8 cellular contexts compared by ENCODE assay signal in the genomic region with DNA sequence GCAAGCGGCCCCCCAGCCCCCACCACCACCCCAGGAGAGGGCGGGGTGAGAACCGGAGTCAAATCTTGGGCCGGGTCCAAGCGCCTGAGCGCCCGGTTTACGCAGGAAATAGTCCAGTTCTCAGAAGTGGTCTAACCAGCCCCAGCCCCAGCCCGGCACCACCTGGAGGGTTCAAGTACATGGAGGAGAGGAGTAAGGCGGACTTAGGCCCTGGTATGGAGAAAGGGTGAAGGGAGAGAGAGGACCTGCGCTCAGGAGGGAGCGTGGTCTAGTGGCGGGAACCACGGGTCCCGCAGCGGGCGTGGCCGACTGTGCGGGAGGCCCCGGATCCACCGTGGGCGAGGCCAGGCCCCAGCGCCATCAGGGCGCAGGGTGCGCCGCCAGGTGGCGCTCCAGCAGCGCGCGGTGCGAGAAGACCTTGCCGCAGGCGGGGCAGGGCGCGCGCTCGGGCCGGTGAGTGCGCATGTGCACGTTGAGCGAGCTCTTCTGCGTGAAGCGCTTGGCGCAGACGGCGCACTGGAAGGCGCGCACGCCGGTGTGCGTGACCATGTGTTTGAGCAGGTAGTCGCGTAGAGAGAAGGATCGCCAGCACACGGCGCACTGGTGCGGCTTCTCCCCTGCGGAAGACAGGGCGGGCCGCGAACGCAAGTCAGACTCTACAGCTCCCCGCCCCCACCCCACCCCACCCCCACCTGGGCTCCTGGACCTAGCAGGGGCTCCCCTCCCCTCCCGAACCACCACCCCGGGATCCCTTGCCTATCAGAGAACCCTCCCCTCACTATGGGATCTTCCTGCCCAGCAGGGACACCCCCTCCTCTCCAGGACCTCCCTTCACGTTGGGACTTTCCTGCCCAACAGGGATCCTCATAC. TPM values are rescaled to one million over a fixed set of nuclear protein-coding genes. Genes with fewer than 3 reads are reported as not detected.
DNase-seq lines count a peak whose midpoint lies in the region; ATAC-seq and TF ChIP-seq lines count a peak whose summit lies in the region.

No MANE protein-coding gene starts in this region.

- WGBS in right lobe of liver (ENCODE audit: insufficient coverage, low coverage, low lambda C conversion rate, missing lambda C conversion rate) = 5% methylated on average over 19 of the region's 66 CpGs

- H3K4me3 ChIP-seq in A673 (ENCODE audit: low read depth, low read length, poor library complexity, severe bottlenecking) (peak overlapping the region; percentile 49), dorsolateral prefrontal cortex (peak overlapping the region in 58 of 59 donors; percentile 26 to 68 (median 53)), right lobe of liver (peak overlapping the region; percentile 49 to 60 (median 50))

- peak overlapping the region; percentile 77 for H3K27ac ChIP-seq in A673 (ENCODE audit: low read depth, low read length, poor library complexity, severe bottlenecking)
- H3K27ac ChIP-seq in dorsolateral prefrontal cortex = peak overlapping the region in 51 of 59 donors; percentile 4 to 87 (median 68)
- peak overlapping the region; percentile 41 to 97 (median 78) for H3K27ac ChIP-seq in right lobe of liver

- no peaks in the 10 kb centered on the region for H3K27me3 ChIP-seq in A673 (replicated peaks; ENCODE audit: insufficient read depth, low read depth, low read length, poor library complexity)
- H3K27me3 ChIP-seq in dorsolateral prefrontal cortex = no peaks in the 10 kb centered on the region
- H3K27me3 ChIP-seq in right lobe of liver = no peaks in the 10 kb centered on the region

- no TSS peak for BruUV-seq in A673 (replicated peaks; lab: Mats Ljungman, UMichigan)

- DNase-seq in A673 (ENCODE audit: low spot score) (peak; percentile 97), NCI-H510A (lab: John Stamatoyannopoulos, UW) (peak; percentile 71), dorsolateral prefrontal cortex (peak; percentile 69 to 91 (median 86)), right lobe of liver (peak; percentile 93 to 94 (median 94))
- DNase-seq in activated CD4-positive, alpha-beta T cell treated with anti-CD3 and anti-CD28 coated beads, Interleukin-2, amount 50 U/mL, for 48 hours = peak; percentile 96 to 97
- DNase-seq in stimulated activated CD4-positive, alpha-beta T cell treated with anti-CD3 and anti-CD28 coated beads, Interleukin-4, amount 100 ng/mL, for 24 hours = peak; percentile 95

- H3K4me1 ChIP-seq in A673 (ENCODE audit: insufficient read depth, low read length, poor library complexity, severe bottlenecking) (peaks cover 24% of the 10 kb centered on the region), right lobe of liver (peaks cover 0 to 48% (median 21%) of the 10 kb centered on the region in 4 donors)

- no peaks in the 10 kb centered on the region for H3K9me3 ChIP-seq in A673 (ENCODE audit: low read depth, low read length, poor library complexity, severe bottlenecking)
- no peaks in the 10 kb centered on the region for H3K9me3 ChIP-seq in right lobe of liver

- CTCF ChIA-PET in A673 (lab: Charles Lee) = interaction anchor here (0.7 to 0.8 kb wide), 4 partner anchors 13 to 209 kb away, joined by 3 to 12 read pairs (median 5); no protein-coding TSS in a partner anchor

- POLR2A ChIA-PET in A673 (lab: Charles Lee; ENCODE audit: low non-redundant PET) = interaction anchor here (0.9 kb wide), 1 partner anchor 61 kb away, joined by 3 read pairs; no protein-coding TSS in a partner anchor

- peak; percentile 87 for TF ChIP-seq CTCF in A673 (conservative IDR thresholded peaks at IDR 0.05; ENCODE audit: low read depth, low read length)
- peak; percentile 79 to 99 (median 93) for TF ChIP-seq CTCF in dorsolateral prefrontal cortex (IDR thresholded peaks at IDR 0.05 in 54 of 56, conservative IDR thresholded peaks at IDR 0.05 in 2 of 56; ENCODE audit: low read depth in 1 of 56, partially characterized antibody in 56 of 56)
- peak; percentile 95 to 99 (median 98) for TF ChIP-seq CTCF in right lobe of liver (IDR thresholded peaks at IDR 0.05)

- ATAC-seq in GM18867 (IDR thresholded peaks at IDR 0.05; ENCODE audit: unreplicated experiment) = peak; percentile 67
- peak; percentile 81 for ATAC-seq in HG03280 (IDR thresholded peaks at IDR 0.05; ENCODE audit: unreplicated experiment)
- ATAC-seq in right lobe of liver = peak; percentile 61 to 72 (median 65)

- H3K36me3 ChIP-seq in A673 (ENCODE audit: insufficient read depth, low read length, poor library complexity, severe bottlenecking) (peaks cover 11% of the 10 kb centered on the region), right lobe of liver (peaks cover 0 to 8% (median 4%) of the 10 kb centered on the region in 4 donors)

- TF ChIP-seq POLR2A in right lobe of liver (IDR thresholded peaks at IDR 0.05) = peak; percentile 69

- intact Hi-C loops in A673 (cut with micrococcal nuclease; ENCODE audit: unreplicated experiment) = no loop called here
- intact Hi-C loops in dorsolateral prefrontal cortex (cut with DNase I) = no loop called here
- intact Hi-C loops in right lobe of liver (cut with DNase I) = no loop called here

RNA-seq across cellular contexts. Expression of gene SLC27A5, which starts 2.1 kb away (rescaled TPM):
- total RNA-seq in A673 (2021) = 24.1 and 24.9 TPM in 2 replicates
- 10 to 100 TPM; 15.7 to 40.2 (median 22.1) TPM for total RNA-seq in dorsolateral prefrontal cortex
- 100 to 1,000 TPM; 107 to 737 (median 366) TPM for total RNA-seq in right lobe of liver

RNA-seq across cellular contexts. Expression of gene ZBTB45, which starts 5.7 kb away (rescaled TPM):
- total RNA-seq in A673 (2021) = 24.3 and 25.0 TPM in 2 replicates
- 10 to 100 TPM; 13.0 to 30.6 (median 19.7) TPM for total RNA-seq in dorsolateral prefrontal cortex
- total RNA-seq in right lobe of liver = 1 to 10 TPM; 3.5 to 4.8 (median 4.3) TPM

RNA-seq across cellular contexts. Expression of gene TRIM28, which starts 29.9 kb away (rescaled TPM):
- total RNA-seq in A673 (2021) (985 and 1,038 TPM in 2 replicates), dorsolateral prefrontal cortex (100 to 1,000 TPM; 130 to 228 (median 176) TPM), right lobe of liver (100 to 1,000 TPM in 3 of 6 experiments, 10 to 100 TPM in 3; 75.4 to 106 (median 94.7) TPM)

RNA-seq across cellular contexts. Expression of gene ZNF446, which starts 37.8 kb away (rescaled TPM):
- total RNA-seq in A673 (2021) (7.7 and 11.8 TPM in 2 replicates), dorsolateral prefrontal cortex (10 to 100 TPM in 117 of 120 experiments, 1 to 10 TPM in 3; 9.0 to 21.1 (median 14.3) TPM), right lobe of liver (1 to 10 TPM; 1.4 to 5.4 (median 4.1) TPM)

RNA-seq across cellular contexts. Expression of gene CHMP2A, which starts 41.0 kb away (rescaled TPM):
- total RNA-seq in A673 (2021) = 57.6 and 69.8 TPM in 2 replicates
- 100 to 1,000 TPM in 58 of 120 experiments, 10 to 100 TPM in 62; 72.8 to 126 (median 99.8) TPM for total RNA-seq in dorsolateral prefrontal cortex
- total RNA-seq in right lobe of liver = 10 to 100 TPM; 62.1 to 90.9 (median 70.7) TPM

Comparison
In these comparisons a context has a peak if more than half of its experiments do, and no peak if none do; other contexts are left out.
1. Peak in every context shown above with its lines: DNase-seq, ATAC-seq, H3K4me3 ChIP-seq and H3K27ac ChIP-seq.